16 cellular contexts compared by ENCODE assay signal in genomic region chr1:205076245-205076761, GRCh38. TPM values are rescaled to one million over a fixed set of nuclear protein-coding genes. Genes with fewer than 3 reads are reported as not detected.
DNase-seq lines count a peak whose midpoint lies in the region.
"Had no signal": no experiment of that assay in that cellular context is flagged by ENCODE, and none has a peak within 500 bp of the region (broad histone marks: within the 10 kb centered on the region; RNA-seq: fewer than 3 reads in every experiment).

No MANE protein-coding gene starts in this region.

- CTCF ChIA-PET in activated CD4-positive, alpha-beta memory T cell treated with anti-CD3 and anti-CD28 coated beads, Interleukin-2, amount 10 ng/mL, durations not matched to agents 7 days and 5 days (lab: Charles Lee) = interaction anchor here (6.6 kb wide), 1 partner anchor 14 kb away, joined by 27 read pairs; no protein-coding TSS in a partner anchor
- CTCF ChIA-PET in activated CD4-positive, alpha-beta memory T cell treated with anti-CD3 and anti-CD28 coated beads for 36 hours (lab: Charles Lee) = interaction anchor here (1.4 to 7.0 kb wide), 3 partner anchors 14 to 87 kb away, joined by 4 to 45 read pairs (median 5); no protein-coding TSS in a partner anchor

- no peak overlapping the region for H3K4me3 ChIP-seq in subcutaneous abdominal adipose tissue (ENCODE audit: low read depth in 1 of 5, low read length in 5 of 5)
- H3K4me3 ChIP-seq: SJCRH30 had no signal

- peak overlapping the region; percentile 57 for H3K27ac ChIP-seq in subcutaneous abdominal adipose tissue (ENCODE audit: low read depth, low read length)
- H3K27ac ChIP-seq: SJCRH30 had no signal

- POLR2A ChIA-PET in activated CD4-positive, alpha-beta memory T cell treated with anti-CD3 and anti-CD28 coated beads, Interleukin-2, amount 10 ng/mL, durations not matched to agents 7 days and 5 days (lab: Charles Lee) = interaction anchor here (1.3 to 1.8 kb wide), 2 partner anchors 10 to 14 kb away, joined by 4 to 5 read pairs; no protein-coding TSS in a partner anchor
- POLR2A ChIA-PET in activated CD4-positive, alpha-beta memory T cell treated with anti-CD3 and anti-CD28 coated beads for 36 hours (lab: Charles Lee) = no interaction called here

- H3K36me3 Mint-ChIP-seq in activated CD4-positive, alpha-beta memory T cell treated with anti-CD3 and anti-CD28 coated beads, Interleukin-2, amount 10 ng/mL, durations not matched to agents 7 days and 5 days (ENCODE audit: low read depth) = no peaks in the 10 kb centered on the region
- H3K36me3 Mint-ChIP-seq in activated CD4-positive, alpha-beta memory T cell treated with anti-CD3 and anti-CD28 coated beads for 36 hours = no peaks in the 10 kb centered on the region

- no peaks in the 10 kb centered on the region for H3K4me1 Mint-ChIP-seq in activated CD4-positive, alpha-beta memory T cell treated with anti-CD3 and anti-CD28 coated beads, Interleukin-2, amount 10 ng/mL, durations not matched to agents 7 days and 5 days
- no peaks in the 10 kb centered on the region for H3K4me1 Mint-ChIP-seq in activated CD4-positive, alpha-beta memory T cell treated with anti-CD3 and anti-CD28 coated beads for 36 hours (ENCODE audit: low read depth)

- no peak overlapping the region for H3K4me3 Mint-ChIP-seq in activated CD4-positive, alpha-beta memory T cell treated with anti-CD3 and anti-CD28 coated beads, Interleukin-2, amount 10 ng/mL, durations not matched to agents 7 days and 5 days
- no peak overlapping the region for H3K4me3 Mint-ChIP-seq in activated CD4-positive, alpha-beta memory T cell treated with anti-CD3 and anti-CD28 coated beads for 36 hours
- H3K4me3 Mint-ChIP-seq: HFFc6 had no signal

- H3K27me3 Mint-ChIP-seq in activated CD4-positive, alpha-beta memory T cell treated with anti-CD3 and anti-CD28 coated beads, Interleukin-2, amount 10 ng/mL, durations not matched to agents 7 days and 5 days = no peaks in the 10 kb centered on the region
- H3K27me3 Mint-ChIP-seq in activated CD4-positive, alpha-beta memory T cell treated with anti-CD3 and anti-CD28 coated beads for 36 hours = no peaks in the 10 kb centered on the region

- H3K36me3 ChIP-seq in subcutaneous abdominal adipose tissue (ENCODE audit: control insufficient read depth in 5 of 5, insufficient read depth in 5 of 5, low read length in 5 of 5) = no peaks in the 10 kb centered on the region
- H3K36me3 ChIP-seq: SJCRH30 had no signal

- no peaks in the 10 kb centered on the region for H3K9me3 Mint-ChIP-seq in activated CD4-positive, alpha-beta memory T cell treated with anti-CD3 and anti-CD28 coated beads, Interleukin-2, amount 10 ng/mL, durations not matched to agents 7 days and 5 days
- no peaks in the 10 kb centered on the region for H3K9me3 Mint-ChIP-seq in activated CD4-positive, alpha-beta memory T cell treated with anti-CD3 and anti-CD28 coated beads for 36 hours
- H3K9me3 Mint-ChIP-seq: HFFc6 had no signal

- no peak overlapping the region for H3K27ac Mint-ChIP-seq in activated CD4-positive, alpha-beta memory T cell treated with anti-CD3 and anti-CD28 coated beads, Interleukin-2, amount 10 ng/mL, durations not matched to agents 7 days and 5 days
- H3K27ac Mint-ChIP-seq in activated CD4-positive, alpha-beta memory T cell treated with anti-CD3 and anti-CD28 coated beads for 36 hours = no peak overlapping the region
- H3K27ac Mint-ChIP-seq: HFFc6 had no signal

- intact Hi-C loops in activated CD4-positive, alpha-beta memory T cell treated with anti-CD3 and anti-CD28 coated beads for 36 hours (cut with micrococcal nuclease) = no loop called here

- H3K27me3 ChIP-seq in subcutaneous abdominal adipose tissue (ENCODE audit: control insufficient read depth in 5 of 5, insufficient read depth in 4 of 5, low read length in 5 of 5) = no peaks in the 10 kb centered on the region
- H3K27me3 ChIP-seq: SJCRH30 had no signal

- H3K4me1 ChIP-seq in subcutaneous abdominal adipose tissue (ENCODE audit: control insufficient read depth in 5 of 5, insufficient read depth in 5 of 5, low read length in 5 of 5) = peaks cover 0 to 29% (median 22%) of the 10 kb centered on the region in 5 donors

- H3K9me3 ChIP-seq in subcutaneous abdominal adipose tissue (ENCODE audit: control insufficient read depth in 5 of 5, low read length in 5 of 5) = no peaks in the 10 kb centered on the region
- H3K9me3 ChIP-seq: SJCRH30 had no signal

- DNase-seq in activated CD4-positive, alpha-beta memory T cell treated with anti-CD3 and anti-CD28 coated beads, Interleukin-2, amount 10 ng/mL, durations not matched to agents 7 days and 5 days = peak; percentile 9
- DNase-seq in activated CD4-positive, alpha-beta memory T cell treated with anti-CD3 and anti-CD28 coated beads for 36 hours = no peak
- peak; percentile 90 for DNase-seq in OCI-M1 (lab: John Stamatoyannopoulos, UW)
- peak; percentile 26 for DNase-seq in activated CD8-positive, alpha-beta memory T cell treated with anti-CD3 and anti-CD28 coated beads, Interleukin-2, amount 50 U/mL, for 48 hours
- DNase-seq in activated effector memory CD4-positive, alpha-beta T cell treated with Interleukin-2 at 50 U/mL for 16 hours = no peak
- no peak for DNase-seq in Ammon's horn (ENCODE audit: low spot score)
- no peak for DNase-seq in NCI-H1436 (lab: John Stamatoyannopoulos, UW)
- DNase-seq: 8988T, C1 segment of cervical spinal cord, HFFc6, Karpas-422, NCI-H2029, NCI-H2171, NCI-H446 had no signal

- peak overlapping the region in 1 of 5 donors; percentile 13 for H3K9ac ChIP-seq in subcutaneous abdominal adipose tissue (ENCODE audit: low read length in 5 of 5)

RNA-seq across cellular contexts. Expression of gene TMEM81, which starts 8.0 kb away (rescaled TPM):
- 1 to 10 TPM; 2.6 to 2.7 TPM for total RNA-seq in activated CD4-positive, alpha-beta memory T cell treated with anti-CD3 and anti-CD28 coated beads, Interleukin-2, amount 10 ng/mL, durations not matched to agents 7 days and 5 days
- total RNA-seq in activated CD4-positive, alpha-beta memory T cell treated with anti-CD3 and anti-CD28 coated beads for 36 hours = 1 to 10 TPM; 3.2 to 3.3 TPM

RNA-seq across cellular contexts. Expression of gene CNTN2, which starts 33.3 kb away (rescaled TPM):
- total RNA-seq in activated CD4-positive, alpha-beta memory T cell treated with anti-CD3 and anti-CD28 coated beads, Interleukin-2, amount 10 ng/mL, durations not matched to agents 7 days and 5 days = not detected
- total RNA-seq in activated CD4-positive, alpha-beta memory T cell treated with anti-CD3 and anti-CD28 coated beads for 36 hours = not detected
- total RNA-seq: HFFc6 had no signal

RNA-seq across cellular contexts. Expression of gene RBBP5, which starts 45.5 kb away (rescaled TPM):
- 10 to 100 TPM; 19.5 to 20.3 TPM for total RNA-seq in activated CD4-positive, alpha-beta memory T cell treated with anti-CD3 and anti-CD28 coated beads, Interleukin-2, amount 10 ng/mL, durations not matched to agents 7 days and 5 days
- total RNA-seq in activated CD4-positive, alpha-beta memory T cell treated with anti-CD3 and anti-CD28 coated beads for 36 hours = 10 to 100 TPM; 23.5 to 25.9 TPM

Comparison
In these comparisons a context has a peak if more than half of its experiments do, and no peak if none do; other contexts are left out.
1. DNase-seq: peak in activated CD4-positive, alpha-beta memory T cell treated with anti-CD3 and anti-CD28 coated beads, Interleukin-2, amount 10 ng/mL, durations not matched to agents 7 days and 5 days (single experiment), OCI-M1 (single experiment) and activated CD8-positive, alpha-beta memory T cell treated with anti-CD3 and anti-CD28 coated beads, Interleukin-2, amount 50 U/mL, for 48 hours (single experiment); none in activated CD4-positive, alpha-beta memory T cell treated with anti-CD3 and anti-CD28 coated beads for 36 hours (single experiment), activated effector memory CD4-positive, alpha-beta T cell treated with Interleukin-2 at 50 U/mL for 16 hours (single experiment), Ammon's horn (single experiment) and NCI-H1436 (single experiment).